ENCODE assay signal across 2 cellular contexts in genomic region chr1:26015358-26015757, GRCh38.
TF ChIP-seq lines count a peak whose summit lies in the region.

No MANE protein-coding gene starts in this region.

TF ChIP-seq in A549, 52 proteins besides CTCF, POLR2A, EP300 and RAD21:
- TF ChIP-seq ZFP36 (IDR thresholded peaks at IDR 0.05; ENCODE audit: borderline replicate concordance, partially characterized antibody) (no peak), CEBPB (IDR thresholded peaks at IDR 0.05) (peak; percentile 74 to 87), REST (IDR thresholded peaks at IDR 0.05) (no peak), NR3C1 (IDR thresholded peaks at IDR 0.05) (no peak)

TF ChIP-seq in IMR-90, 13 proteins besides CTCF, POLR2A, EP300 and RAD21:
- TF ChIP-seq RCOR1 (IDR thresholded peaks at IDR 0.05; ENCODE audit: insufficient replicate concordance, low read length) (no peak), CEBPB (IDR thresholded peaks at IDR 0.05; ENCODE audit: low read depth, low read length) (peak; percentile 96)
